1 cellular context compared by ENCODE assay signal in the genomic region with DNA sequence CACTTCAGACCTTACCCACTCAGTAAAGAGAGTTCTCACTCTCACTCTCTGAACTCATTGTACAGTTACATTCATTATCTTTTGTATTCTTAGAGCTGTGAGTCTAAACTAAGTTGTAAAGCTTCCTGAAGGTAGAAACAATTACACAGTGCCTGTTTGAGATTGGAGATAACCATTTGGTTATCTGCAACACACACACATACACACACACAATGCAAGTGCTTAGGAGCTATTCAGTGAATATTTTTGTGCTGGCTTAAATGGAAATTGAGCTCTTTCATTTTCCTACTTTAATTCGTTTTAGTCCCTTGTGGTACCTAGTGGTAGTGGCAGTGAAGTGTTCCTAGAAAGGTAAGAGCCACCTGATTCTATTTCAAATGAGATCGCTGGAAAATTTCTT.
TF ChIP-seq lines count a peak whose summit lies in the region.

No MANE protein-coding gene starts in this region.

TF ChIP-seq in K562, 482 proteins besides CTCF, POLR2A, EP300 and RAD21 (continued from another document and continues in another):
- TF ChIP-seq, protein P1, sequence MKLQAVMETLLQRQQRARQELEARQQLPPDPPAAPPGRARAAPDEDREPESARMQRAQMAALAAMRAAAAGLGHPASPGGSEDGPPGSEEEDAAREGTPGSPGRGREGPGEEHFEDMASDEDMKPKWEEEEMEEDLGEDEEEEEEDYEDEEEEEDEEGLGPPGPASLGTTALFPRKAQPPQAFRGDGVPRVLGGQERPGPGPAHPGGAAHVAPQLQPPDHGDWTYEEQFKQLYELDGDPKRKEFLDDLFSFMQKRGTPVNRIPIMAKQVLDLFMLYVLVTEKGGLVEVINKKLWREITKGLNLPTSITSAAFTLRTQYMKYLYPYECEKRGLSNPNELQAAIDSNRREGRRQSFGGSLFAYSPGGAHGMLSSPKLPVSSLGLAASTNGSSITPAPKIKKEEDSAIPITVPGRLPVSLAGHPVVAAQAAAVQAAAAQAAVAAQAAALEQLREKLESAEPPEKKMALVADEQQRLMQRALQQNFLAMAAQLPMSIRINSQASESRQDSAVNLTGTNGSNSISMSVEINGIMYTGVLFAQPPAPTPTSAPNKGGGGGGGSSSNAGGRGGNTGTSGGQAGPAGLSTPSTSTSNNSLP (IDR thresholded peaks at IDR 0.05; ENCODE audit: borderline replicate concordance, low read depth, low read length), result peak; percentile 87; the same call in 1 of the 2 replicates
- peak; percentile 93 for TF ChIP-seq CBFA2T3 (IDR thresholded peaks at IDR 0.05)
- TF ChIP-seq EHMT2 (IDR thresholded peaks at IDR 0.05), result peak; percentile 45; the same call in 1 of the 2 replicates
- TF ChIP-seq TOE1 (IDR thresholded peaks at IDR 0.05; ENCODE audit: borderline replicate concordance), result peak; percentile 49
- TF ChIP-seq TOE1 (CRISPR knock-in tag; IDR thresholded peaks at IDR 0.05; ENCODE audit: borderline replicate concordance, low read depth), result no peak
- TF ChIP-seq, protein P2, sequence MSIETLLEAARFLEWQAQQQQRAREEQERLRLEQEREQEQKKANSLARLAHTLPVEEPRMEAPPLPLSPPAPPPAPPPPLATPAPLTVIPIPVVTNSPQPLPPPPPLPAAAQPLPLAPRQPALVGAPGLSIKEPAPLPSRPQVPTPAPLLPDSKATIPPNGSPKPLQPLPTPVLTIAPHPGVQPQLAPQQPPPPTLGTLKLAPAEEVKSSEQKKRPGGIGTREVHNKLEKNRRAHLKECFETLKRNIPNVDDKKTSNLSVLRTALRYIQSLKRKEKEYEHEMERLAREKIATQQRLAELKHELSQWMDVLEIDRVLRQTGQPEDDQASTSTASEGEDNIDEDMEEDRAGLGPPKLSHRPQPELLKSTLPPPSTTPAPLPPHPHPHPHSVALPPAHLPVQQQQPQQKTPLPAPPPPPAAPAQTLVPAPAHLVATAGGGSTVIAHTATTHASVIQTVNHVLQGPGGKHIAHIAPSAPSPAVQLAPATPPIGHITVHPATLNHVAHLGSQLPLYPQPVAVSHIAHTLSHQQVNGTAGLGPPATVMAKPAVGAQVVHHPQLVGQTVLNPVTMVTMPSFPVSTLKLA (conservative IDR thresholded peaks at IDR 0.05), result peak in 1 of 2 experiments; percentile 46; a peak in 1 of 4 replicates
- TF ChIP-seq MBD2 (IDR thresholded peaks at IDR 0.05; ENCODE audit: borderline replicate concordance, low read depth), result 0 out of 2 replicates have a peak, but pooled peaks have one; percentile 39
- TF ChIP-seq ZFX (CRISPR knock-in tag; IDR thresholded peaks at IDR 0.05), result no peak
- TF ChIP-seq SMARCE1 (IDR thresholded peaks at IDR 0.05), result peak; percentile 89
- TF ChIP-seq ZNF143 (CRISPR knock-in tag; IDR thresholded peaks at IDR 0.05), result no peak
- 0 out of 2 replicates have a peak, but pooled peaks have one; percentile 3 for TF ChIP-seq KAT7 (CRISPR knock-in tag; IDR thresholded peaks at IDR 0.05; ENCODE audit: borderline replicate concordance)
- TF ChIP-seq, protein P3, sequence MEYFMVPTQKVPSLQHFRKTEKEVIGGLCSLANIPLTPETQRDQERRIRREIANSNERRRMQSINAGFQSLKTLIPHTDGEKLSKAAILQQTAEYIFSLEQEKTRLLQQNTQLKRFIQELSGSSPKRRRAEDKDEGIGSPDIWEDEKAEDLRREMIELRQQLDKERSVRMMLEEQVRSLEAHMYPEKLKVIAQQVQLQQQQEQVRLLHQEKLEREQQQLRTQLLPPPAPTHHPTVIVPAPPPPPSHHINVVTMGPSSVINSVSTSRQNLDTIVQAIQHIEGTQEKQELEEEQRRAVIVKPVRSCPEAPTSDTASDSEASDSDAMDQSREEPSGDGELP (CRISPR knock-in tag; IDR thresholded peaks at IDR 0.05; ENCODE audit: borderline replicate concordance), result no peak
- peak; percentile 51; the same call in 1 of the 2 replicates for TF ChIP-seq CREM (IDR thresholded peaks at IDR 0.05; ENCODE audit: low read depth)
- peak in 1 of 2 experiments; percentile 86; a peak in 2 of 4 replicates for TF ChIP-seq ARNT (IDR thresholded peaks at IDR 0.05)
- TF ChIP-seq, protein P4, sequence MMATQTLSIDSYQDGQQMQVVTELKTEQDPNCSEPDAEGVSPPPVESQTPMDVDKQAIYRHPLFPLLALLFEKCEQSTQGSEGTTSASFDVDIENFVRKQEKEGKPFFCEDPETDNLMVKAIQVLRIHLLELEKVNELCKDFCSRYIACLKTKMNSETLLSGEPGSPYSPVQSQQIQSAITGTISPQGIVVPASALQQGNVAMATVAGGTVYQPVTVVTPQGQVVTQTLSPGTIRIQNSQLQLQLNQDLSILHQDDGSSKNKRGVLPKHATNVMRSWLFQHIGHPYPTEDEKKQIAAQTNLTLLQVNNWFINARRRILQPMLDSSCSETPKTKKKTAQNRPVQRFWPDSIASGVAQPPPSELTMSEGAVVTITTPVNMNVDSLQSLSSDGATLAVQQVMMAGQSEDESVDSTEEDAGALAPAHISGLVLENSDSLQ (IDR thresholded peaks at IDR 0.05), result no peak
- peak; percentile 37; the same call in 1 of the 2 replicates for TF ChIP-seq GATAD2A (IDR thresholded peaks at IDR 0.05)
- peak; percentile 72 for TF ChIP-seq ATF7 (IDR thresholded peaks at IDR 0.05)
- peak; percentile 61; the same call in 1 of the 2 replicates for TF ChIP-seq PML (IDR thresholded peaks at IDR 0.05; ENCODE audit: low read length)
- TF ChIP-seq, protein P5, sequence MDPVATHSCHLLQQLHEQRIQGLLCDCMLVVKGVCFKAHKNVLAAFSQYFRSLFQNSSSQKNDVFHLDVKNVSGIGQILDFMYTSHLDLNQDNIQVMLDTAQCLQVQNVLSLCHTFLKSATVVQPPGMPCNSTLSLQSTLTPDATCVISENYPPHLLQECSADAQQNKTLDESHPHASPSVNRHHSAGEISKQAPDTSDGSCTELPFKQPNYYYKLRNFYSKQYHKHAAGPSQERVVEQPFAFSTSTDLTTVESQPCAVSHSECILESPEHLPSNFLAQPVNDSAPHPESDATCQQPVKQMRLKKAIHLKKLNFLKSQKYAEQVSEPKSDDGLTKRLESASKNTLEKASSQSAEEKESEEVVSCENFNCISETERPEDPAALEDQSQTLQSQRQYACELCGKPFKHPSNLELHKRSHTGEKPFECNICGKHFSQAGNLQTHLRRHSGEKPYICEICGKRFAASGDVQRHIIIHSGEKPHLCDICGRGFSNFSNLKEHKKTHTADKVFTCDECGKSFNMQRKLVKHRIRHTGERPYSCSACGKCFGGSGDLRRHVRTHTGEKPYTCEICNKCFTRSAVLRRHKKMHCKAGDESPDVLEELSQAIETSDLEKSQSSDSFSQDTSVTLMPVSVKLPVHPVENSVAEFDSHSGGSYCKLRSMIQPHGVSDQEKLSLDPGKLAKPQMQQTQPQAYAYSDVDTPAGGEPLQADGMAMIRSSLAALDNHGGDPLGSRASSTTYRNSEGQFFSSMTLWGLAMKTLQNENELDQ (CRISPR knock-in tag; IDR thresholded peaks at IDR 0.05; ENCODE audit: borderline replicate concordance), result no peak
- TF ChIP-seq GATAD2B (IDR thresholded peaks at IDR 0.05; ENCODE audit: borderline replicate concordance), result peak; percentile 80
- peak; percentile 63 to 82 for TF ChIP-seq KDM1A (IDR thresholded peaks at IDR 0.05)
- no peak for TF ChIP-seq BRF1 (IDR thresholded peaks at IDR 0.05; ENCODE audit: borderline replicate concordance, extremely low read depth, insufficient read length)
- TF ChIP-seq, protein P6, sequence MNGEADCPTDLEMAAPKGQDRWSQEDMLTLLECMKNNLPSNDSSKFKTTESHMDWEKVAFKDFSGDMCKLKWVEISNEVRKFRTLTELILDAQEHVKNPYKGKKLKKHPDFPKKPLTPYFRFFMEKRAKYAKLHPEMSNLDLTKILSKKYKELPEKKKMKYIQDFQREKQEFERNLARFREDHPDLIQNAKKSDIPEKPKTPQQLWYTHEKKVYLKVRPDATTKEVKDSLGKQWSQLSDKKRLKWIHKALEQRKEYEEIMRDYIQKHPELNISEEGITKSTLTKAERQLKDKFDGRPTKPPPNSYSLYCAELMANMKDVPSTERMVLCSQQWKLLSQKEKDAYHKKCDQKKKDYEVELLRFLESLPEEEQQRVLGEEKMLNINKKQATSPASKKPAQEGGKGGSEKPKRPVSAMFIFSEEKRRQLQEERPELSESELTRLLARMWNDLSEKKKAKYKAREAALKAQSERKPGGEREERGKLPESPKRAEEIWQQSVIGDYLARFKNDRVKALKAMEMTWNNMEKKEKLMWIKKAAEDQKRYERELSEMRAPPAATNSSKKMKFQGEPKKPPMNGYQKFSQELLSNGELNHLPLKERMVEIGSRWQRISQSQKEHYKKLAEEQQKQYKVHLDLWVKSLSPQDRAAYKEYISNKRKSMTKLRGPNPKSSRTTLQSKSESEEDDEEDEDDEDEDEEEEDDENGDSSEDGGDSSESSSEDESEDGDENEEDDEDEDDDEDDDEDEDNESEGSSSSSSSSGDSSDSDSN (IDR thresholded peaks at IDR 0.05; ENCODE audit: borderline replicate concordance in 1 of 2, low read depth in 2 of 2, low read length in 2 of 2), result 0 out of 4 replicates have a peak, but pooled peaks of 1 of the 2 experiments have one; percentile 30
- peak; percentile 59 to 90; a peak in 3 of 4 replicates for TF ChIP-seq RCOR1 (IDR thresholded peaks at IDR 0.05; ENCODE audit: borderline replicate concordance in 1 of 2, low read depth in 2 of 2, low read length in 2 of 2)
- TF ChIP-seq ARID1B (IDR thresholded peaks at IDR 0.05), result peak; percentile 96
- TF ChIP-seq JUND (IDR thresholded peaks at IDR 0.05; ENCODE audit: borderline replicate concordance, low read depth, low read length), result peak; percentile 68; the same call in 1 of the 2 replicates
- TF ChIP-seq JUND (tag; IDR thresholded peaks at IDR 0.05; ENCODE audit: borderline replicate concordance, low read depth, low read length), result peak; percentile 60; the same call in 1 of the 3 replicates
- 0 out of 2 replicates have a peak, but pooled peaks have one; percentile 60 for TF ChIP-seq ZNF668 (CRISPR knock-in tag; IDR thresholded peaks at IDR 0.05)
- TF ChIP-seq NCOR1 (IDR thresholded peaks at IDR 0.05), result peak; percentile 87
- TF ChIP-seq ARID2 (IDR thresholded peaks at IDR 0.05), result no peak
- peak; percentile 94 for TF ChIP-seq DPF2 (IDR thresholded peaks at IDR 0.05)
- no peak for TF ChIP-seq RFX5 (IDR thresholded peaks at IDR 0.05; ENCODE audit: low read depth, low read length)
- TF ChIP-seq ZC3H8 (IDR thresholded peaks at IDR 0.05), result no peak
- peak in 1 of 2 experiments; percentile 52 for TF ChIP-seq NCOA2 (IDR thresholded peaks at IDR 0.05; ENCODE audit: partially characterized antibody in 2 of 2)
- no peak for TF ChIP-seq CBFB (CRISPR knock-in tag; IDR thresholded peaks at IDR 0.05)
- TF ChIP-seq SIX5 (IDR thresholded peaks at IDR 0.05; ENCODE audit: borderline replicate concordance in 1 of 2, insufficient read depth in 1 of 2, low read depth in 1 of 2, low read length in 2 of 2), result no peak
- peak; percentile 41 for TF ChIP-seq FOSL1 (tag; conservative IDR thresholded peaks at IDR 0.05)
- TF ChIP-seq ZNF589 (CRISPR knock-in tag; IDR thresholded peaks at IDR 0.05; ENCODE audit: low read depth), result no peak
- TF ChIP-seq ADNP (tag; IDR thresholded peaks at IDR 0.05), result peak; percentile 77; the same call in 1 of the 2 replicates
- peak; percentile 94 for TF ChIP-seq TCF3 (CRISPR knock-in tag; IDR thresholded peaks at IDR 0.05)
- TF ChIP-seq ZEB2 (IDR thresholded peaks at IDR 0.05), result peak; percentile 82
- TF ChIP-seq NCOA6 (IDR thresholded peaks at IDR 0.05), result no peak
- TF ChIP-seq HDAC6 (IDR thresholded peaks at IDR 0.05; ENCODE audit: low read depth, low read length), result no peak
- TF ChIP-seq STAT5A (IDR thresholded peaks at IDR 0.05; ENCODE audit: borderline replicate concordance, low read length), result peak; percentile 65; the same call in 1 of the 2 replicates
- peak; percentile 93 for TF ChIP-seq TEAD4 (IDR thresholded peaks at IDR 0.05; ENCODE audit: low read length)
- TF ChIP-seq TEAD4 (CRISPR knock-in tag; IDR thresholded peaks at IDR 0.05; ENCODE audit: borderline replicate concordance), result no peak
- 0 out of 2 replicates have a peak, but pooled peaks have one; percentile 19 for TF ChIP-seq CC2D1A (IDR thresholded peaks at IDR 0.05)
- TF ChIP-seq, protein P7, sequence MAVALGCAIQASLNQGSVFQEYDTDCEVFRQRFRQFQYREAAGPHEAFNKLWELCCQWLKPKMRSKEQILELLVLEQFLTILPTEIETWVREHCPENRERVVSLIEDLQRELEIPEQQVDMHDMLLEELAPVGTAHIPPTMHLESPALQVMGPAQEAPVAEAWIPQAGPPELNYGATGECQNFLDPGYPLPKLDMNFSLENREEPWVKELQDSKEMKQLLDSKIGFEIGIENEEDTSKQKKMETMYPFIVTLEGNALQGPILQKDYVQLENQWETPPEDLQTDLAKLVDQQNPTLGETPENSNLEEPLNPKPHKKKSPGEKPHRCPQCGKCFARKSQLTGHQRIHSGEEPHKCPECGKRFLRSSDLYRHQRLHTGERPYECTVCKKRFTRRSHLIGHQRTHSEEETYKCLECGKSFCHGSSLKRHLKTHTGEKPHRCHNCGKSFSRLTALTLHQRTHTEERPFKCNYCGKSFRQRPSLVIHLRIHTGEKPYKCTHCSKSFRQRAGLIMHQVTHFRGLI (CRISPR knock-in tag; IDR thresholded peaks at IDR 0.05), result no peak
- peak; percentile 25 to 90; a peak in 2 of 4 replicates for TF ChIP-seq TRIM24 (IDR thresholded peaks at IDR 0.05)
- no peak for TF ChIP-seq ZNF766 (CRISPR knock-in tag; conservative IDR thresholded peaks at IDR 0.05)
- TF ChIP-seq FOXM1 (IDR thresholded peaks at IDR 0.05; ENCODE audit: low read depth), result peak; percentile 79
- no peak for TF ChIP-seq FOXM1 (CRISPR knock-in tag; IDR thresholded peaks at IDR 0.05; ENCODE audit: low read depth)
- TF ChIP-seq NFE2 (IDR thresholded peaks at IDR 0.05; ENCODE audit: low read depth), result no peak
- TF ChIP-seq RBM17 (IDR thresholded peaks at IDR 0.05; ENCODE audit: borderline replicate concordance, low read depth, low read length), result no peak
- peak; percentile 96 for TF ChIP-seq GATA2 (CRISPR knock-in tag; IDR thresholded peaks at IDR 0.05)
- peak in 1 of 2 experiments; percentile 48; a peak in 1 of 3 replicates for TF ChIP-seq CBX3 (IDR thresholded peaks at IDR 0.05; ENCODE audit: borderline replicate concordance in 1 of 2, low read length in 2 of 2)
- TF ChIP-seq SRSF7 (optimal IDR thresholded peaks at IDR 0.05; ENCODE audit: low read depth, low read length), result no peak
- TF ChIP-seq CCNT2 (IDR thresholded peaks at IDR 0.05; ENCODE audit: borderline replicate concordance, extremely low read depth, insufficient read length, low read depth, low read length), result peak; percentile 34
- 0 out of 2 replicates have a peak, but pooled peaks have one; percentile 38 for TF ChIP-seq ZNF384 (IDR thresholded peaks at IDR 0.05; ENCODE audit: low read depth, low read length)
- peak; percentile 20; the same call in 1 of the 2 replicates for TF ChIP-seq SMAD4 (CRISPR knock-in tag; conservative IDR thresholded peaks at IDR 0.05)
- peak; percentile 81 for TF ChIP-seq ZNF316 (IDR thresholded peaks at IDR 0.05)
